Comparison of ENCODE assay signal across 7 cellular contexts in genomic region chr9:98045234-98046160, GRCh38. TPM values are rescaled to one million over a fixed set of nuclear protein-coding genes. Genes with fewer than 3 reads are reported as not detected.
DNase-seq lines count a peak whose midpoint lies in the region; ATAC-seq, FAIRE-seq and TF ChIP-seq lines count a peak whose summit lies in the region.

No MANE protein-coding gene starts in this region.

- H3K27me3 ChIP-seq in small intestine (ENCODE audit: control insufficient read depth in 2 of 2, insufficient read depth in 2 of 2, low read length in 2 of 2) (no peaks in the 10 kb centered on the region), colonic mucosa (no peaks in the 10 kb centered on the region)

- H3K36me3 ChIP-seq in small intestine (ENCODE audit: control insufficient read depth in 2 of 2, insufficient read depth in 2 of 2, low read length in 2 of 2) (no peaks in the 10 kb centered on the region), colonic mucosa (no peaks in the 10 kb centered on the region)

- intact Hi-C loops in colonic mucosa (cut with DNase I): no loop called here

- H3K27ac Mint-ChIP-seq in activated naive CD8-positive, alpha-beta T cell treated with anti-CD3 and anti-CD28 coated beads for 36 hours: peak overlapping the region; percentile 91

- no peak for FAIRE-seq in small intestine (lab: Jason Lieb, UNC)

- WGBS in small intestine, 3 donors: 66 to 84% (median 68%) methylated on average over 6 of the region's 6 CpGs

- peak overlapping the region; percentile 89 for H3K4me3 Mint-ChIP-seq in activated naive CD8-positive, alpha-beta T cell treated with anti-CD3 and anti-CD28 coated beads for 36 hours

- peak overlapping the region in 1 of 2 donors; percentile 42 for H3K27ac ChIP-seq in small intestine (ENCODE audit: low read depth in 1 of 2, low read length in 1 of 2)
- no peak overlapping the region for H3K27ac ChIP-seq in colonic mucosa

- peaks cover 29% of the 10 kb centered on the region for H3K4me1 Mint-ChIP-seq in activated naive CD8-positive, alpha-beta T cell treated with anti-CD3 and anti-CD28 coated beads for 36 hours

- H3K4me3 ChIP-seq in small intestine (ENCODE audit: low read depth in 1 of 2, low read length in 2 of 2): no peak overlapping the region
- H3K4me3 ChIP-seq in colonic mucosa: no peak overlapping the region

- H3K27me3 Mint-ChIP-seq in activated naive CD8-positive, alpha-beta T cell treated with anti-CD3 and anti-CD28 coated beads for 36 hours: no peaks in the 10 kb centered on the region

- no peak for TF ChIP-seq CTCF in colonic mucosa (IDR thresholded peaks at IDR 0.05)

- ATAC-seq in GM18867 (IDR thresholded peaks at IDR 0.05; ENCODE audit: unreplicated experiment): peak; percentile 89
- ATAC-seq in HG02759 (IDR thresholded peaks at IDR 0.05; ENCODE audit: unreplicated experiment): peak; percentile 91

- peaks cover 4% of the 10 kb centered on the region for H3K9me3 Mint-ChIP-seq in activated naive CD8-positive, alpha-beta T cell treated with anti-CD3 and anti-CD28 coated beads for 36 hours

- H3K36me3 Mint-ChIP-seq in activated naive CD8-positive, alpha-beta T cell treated with anti-CD3 and anti-CD28 coated beads for 36 hours: peaks cover 42% of the 10 kb centered on the region

- H3K4me1 ChIP-seq in small intestine (ENCODE audit: control insufficient read depth in 2 of 2, insufficient read depth in 1 of 2, low read depth in 1 of 2, low read length in 1 of 2) (no peaks in the 10 kb centered on the region), colonic mucosa (no peaks in the 10 kb centered on the region)

- peak; percentile 97 for DNase-seq in NOMO-1 treated with DMSO at 0.1 percent for 48 hours (lab: John Stamatoyannopoulos, UW; ENCODE audit: unreplicated experiment)
- peak; percentile 22 for DNase-seq in activated naive CD8-positive, alpha-beta T cell treated with anti-CD3 and anti-CD28 coated beads for 36 hours
- DNase-seq in small intestine: peak; percentile 41
- DNase-seq in epidermal melanocyte (ENCODE audit: insufficient read length, low spot score): no peak
- no peak for DNase-seq in colonic mucosa

- H3K9me3 ChIP-seq in small intestine (ENCODE audit: control insufficient read depth, low read depth): no peaks in the 10 kb centered on the region
- H3K9me3 ChIP-seq in colonic mucosa: no peaks in the 10 kb centered on the region

- no peak overlapping the region for H3K9ac ChIP-seq in colonic mucosa (ENCODE audit: low read depth in 2 of 2, low read length in 2 of 2)

RNA-seq across cellular contexts. Expression of gene NANS, which starts 11.0 kb away (rescaled TPM):
- 10 to 100 TPM; 46.1 to 47.4 TPM for total RNA-seq in activated naive CD8-positive, alpha-beta T cell treated with anti-CD3 and anti-CD28 coated beads for 36 hours
- polyA plus RNA-seq in small intestine: 100 to 1,000 TPM in 1 of 3 donors, 10 to 100 TPM in 2; 57.0 to 120 (median 68.9) TPM
- total RNA-seq in colonic mucosa: 100 to 1,000 TPM; 223 to 254 TPM

Comparison
In these comparisons a context has a peak if more than half of its experiments do, and no peak if none do; other contexts are left out.
1. DNase-seq: peak in NOMO-1 treated with DMSO at 0.1 percent for 48 hours (single experiment), activated naive CD8-positive, alpha-beta T cell treated with anti-CD3 and anti-CD28 coated beads for 36 hours (single experiment) and small intestine (single experiment); none in epidermal melanocyte (single experiment) and colonic mucosa (single experiment).
2. RNA of gene NANS, which starts 11.0 kb away (total RNA-seq): 223 to 254 TPM in colonic mucosa; 46.1 to 47.4 TPM in activated naive CD8-positive, alpha-beta T cell treated with anti-CD3 and anti-CD28 coated beads for 36 hours; every median in the first group is over 4 times any median in the second.